In the genomic region with DNA sequence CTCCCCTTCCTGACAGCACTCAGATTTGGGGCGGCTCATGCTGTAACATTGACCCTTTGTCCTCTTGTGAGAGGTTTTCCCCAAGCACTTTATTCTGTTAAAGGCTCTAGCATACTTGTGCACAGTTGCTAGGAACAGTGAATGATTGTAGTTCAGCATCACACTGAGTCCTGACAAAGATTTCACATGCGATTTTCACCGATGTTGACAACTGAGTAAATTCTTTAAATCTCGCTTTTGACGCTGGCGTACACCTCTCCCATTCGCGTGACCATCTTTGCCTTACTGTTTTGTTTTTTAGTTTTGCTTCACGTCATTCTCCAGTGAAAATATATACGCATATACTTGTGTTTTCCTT, we compare ENCODE assay signal across 8 cellular contexts. TPM values are rescaled to one million over a fixed set of nuclear protein-coding genes. Genes with fewer than 3 reads are reported as not detected.
DNase-seq lines count a peak whose midpoint lies in the region; TF ChIP-seq lines count a peak whose summit lies in the region.

No MANE protein-coding gene starts in this region.

- peaks cover 25% of the 10 kb centered on the region for H3K4me1 ChIP-seq in osteoblast (ENCODE audit: insufficient read depth, low read length)

- H3K9me3 ChIP-seq in osteoblast (ENCODE audit: low read depth, low read length), result no peaks in the 10 kb centered on the region

- H3K27me3 ChIP-seq in osteoblast (ENCODE audit: insufficient read depth, low read length), result no peaks in the 10 kb centered on the region

- H3K4me3 ChIP-seq in LNCaP clone FGC (ENCODE audit: low read depth, low read length) (peak overlapping the region; percentile 74), osteoblast (ENCODE audit: insufficient read depth, low read length) (peak overlapping the region; percentile 76)

- DNase-seq in EH (ENCODE audit: low read depth), result peak; percentile 22
- no peak for DNase-seq in LNCaP clone FGC (ENCODE audit: low read depth)
- no peak for DNase-seq in epithelial cell of prostate (ENCODE audit: low read depth, low spot score)
- peak; percentile 31 for DNase-seq in osteoblast (ENCODE audit: insufficient read length, low spot score, missing footprints)
- DNase-seq in GM20000 (ENCODE audit: low spot score), result no peak
- DNase-seq in activated naive CD4-positive, alpha-beta T cell (lab: John Stamatoyannopoulos, UW), result no peak
- DNase-seq in ACHN, result no peak
- DNase-seq in A172 (ENCODE audit: low spot score), result no peak

- peaks cover 49% of the 10 kb centered on the region for H3K79me2 ChIP-seq in osteoblast (ENCODE audit: insufficient read depth, low read length)

- peaks cover 4% of the 10 kb centered on the region for H3K36me3 ChIP-seq in osteoblast (ENCODE audit: insufficient read depth, low read length)

- no peak for TF ChIP-seq CTCF in LNCaP clone FGC (IDR thresholded peaks at IDR 0.05; ENCODE audit: control insufficient read depth, extremely low read depth, insufficient read depth)
- no peak for TF ChIP-seq CTCF in osteoblast (IDR thresholded peaks at IDR 0.05; ENCODE audit: extremely low read depth, low read depth, low read length)
- no peak for TF ChIP-seq CTCF in GM20000 (IDR thresholded peaks at IDR 0.05; ENCODE audit: extremely low read depth, missing control alignments)

- H3K27ac ChIP-seq in epithelial cell of prostate, result peak overlapping the region; percentile 92
- peak overlapping the region; percentile 89 for H3K27ac ChIP-seq in osteoblast (ENCODE audit: low read depth, low read length)

- H4K20me1 ChIP-seq in osteoblast (ENCODE audit: insufficient read depth, low read length), result peaks cover 13% of the 10 kb centered on the region

- H3K4me2 ChIP-seq in osteoblast (ENCODE audit: insufficient read depth, low read length), result peak overlapping the region; percentile 84

- in situ Hi-C loops in ACHN (cut with HindIII; ENCODE audit: low pct_ligation_motif_present, low pct_unique_long_range_greater_than_20kb, low sequenced_read_pairs), result no loop called here

- H2AFZ ChIP-seq in osteoblast (ENCODE audit: low read length), result peak overlapping the region; percentile 83

RNA-seq across cellular contexts. Expression of a gene that starts 0.8 kb away (rescaled TPM):
- 29.3 and 35.1 TPM in 2 replicates for total RNA-seq in osteoblast
- 21.9 and 27.6 TPM in 2 replicates for total RNA-seq in A172 (2014; rRNA removed; shearing (Covaris generic))

RNA-seq across cellular contexts. Expression of a gene that starts 13.9 kb away (rescaled TPM):
- 0.72 and 1.2 TPM in 2 replicates for total RNA-seq in osteoblast
- not detected in 2 replicates for total RNA-seq in A172 (2014; rRNA removed; shearing (Covaris generic))

RNA-seq across cellular contexts. Expression of a gene that starts 18.1 kb away (rescaled TPM):
- total RNA-seq in osteoblast, result 7.2 and 8.3 TPM in 2 replicates
- total RNA-seq in A172 (2014; rRNA removed; shearing (Covaris generic)), result 7.0 and 8.2 TPM in 2 replicates

Comparison
In these comparisons a context has a peak if more than half of its experiments do, and no peak if none do; other contexts are left out.
1. DNase-seq: peak in EH (single experiment) and osteoblast (single experiment); none in LNCaP clone FGC (single experiment), epithelial cell of prostate (single experiment), GM20000 (single experiment), activated naive CD4-positive, alpha-beta T cell (0 of 4), ACHN (single experiment) and A172 (single experiment).